Comparison of ENCODE assay signal across 9 cellular contexts in genomic region chr7:65749518-65749917, GRCh38.
DNase-seq lines count a peak whose midpoint lies in the region; ATAC-seq, FAIRE-seq and TF ChIP-seq lines count a peak whose summit lies in the region.
"Had no signal": no experiment of that assay in that cellular context is flagged by ENCODE, and none has a peak within 500 bp of the region (broad histone marks: within the 10 kb centered on the region; RNA-seq: fewer than 3 reads in every experiment).

No MANE protein-coding gene starts in this region.

- H3K9me3 Mint-ChIP-seq in GM23338 (0 out of 3 replicates have a peak, but pooled peaks cover 2% of the 10 kb centered on the region), neural crest cell (no peaks in the 10 kb centered on the region)

- H3K4me3 Mint-ChIP-seq in GM23338 (peak overlapping the region; percentile 97), neural crest cell (peak overlapping the region; percentile 96)

- H3K36me3 ChIP-seq in GM23338 (ENCODE audit: insufficient read depth) (peaks cover 13% of the 10 kb centered on the region; the same call in 1 of the 2 replicates), OCI-LY1 (ENCODE audit: insufficient read depth, low read length) (peaks cover 24% of the 10 kb centered on the region), K562 (ENCODE audit: control insufficient read depth, insufficient read depth, low read length) (peaks cover 23% of the 10 kb centered on the region; the same call in 2 of the 3 replicates)

- H3K79me2 ChIP-seq in GM23338 (replicated peaks; ENCODE audit: insufficient read depth): peaks cover 67% of the 10 kb centered on the region
- peaks cover 36% of the 10 kb centered on the region for H3K79me2 ChIP-seq in OCI-LY1 (ENCODE audit: insufficient read depth, low read length)
- H3K79me2 ChIP-seq in K562 (ENCODE audit: control insufficient read depth, insufficient read depth, low read length): peaks cover 58% of the 10 kb centered on the region

- intact Hi-C loops in K562 (cut with micrococcal nuclease): no loop called here

- H3K27me3 ChIP-seq in GM23338 (ENCODE audit: insufficient read depth) (no peaks in the 10 kb centered on the region), OCI-LY1 (ENCODE audit: insufficient read depth, low read length) (no peaks in the 10 kb centered on the region), K562 (ENCODE audit: control insufficient read depth in 2 of 2, insufficient read depth in 2 of 2, low read length in 2 of 2) (no peaks in the 10 kb centered on the region)
- H3K27me3 ChIP-seq: gastrocnemius medialis had no signal

- TF ChIP-seq RAD21 in K562 (CRISPR knock-in tag; conservative IDR thresholded peaks at IDR 0.05 in 1 of 2, IDR thresholded peaks at IDR 0.05 in 1 of 2): no peak

- no TSS peak for BruUV-seq in K562 (replicated peaks; lab: Mats Ljungman, UMichigan)

- DNase-seq in GM23338 (ENCODE audit: low spot score) (no peak), K562 (ENCODE audit: extremely low read depth in 1 of 4, low spot score in 3 of 4) (peak in 1 of 4 experiments; percentile 19), neural crest cell (ENCODE audit: low read depth, low spot score) (no peak), HPDE6-E6E7 (ENCODE audit: extremely low spot score) (no peak)
- DNase-seq: cortex of kidney, gastrocnemius medialis had no signal

- WGBS in K562 (ENCODE audit: insufficient coverage, low coverage, missing lambda C conversion rate): 87% methylated on average over 12 of the region's 12 CpGs

- peak overlapping the region; percentile 84 for H3K4me3 ChIP-seq in GM23338
- peak overlapping the region; percentile 86 for H3K4me3 ChIP-seq in OCI-LY1 (ENCODE audit: low read depth, low read length, poor library complexity, severe bottlenecking)
- no peak overlapping the region; the same call in 1 of the 2 replicates for H3K4me3 ChIP-seq in K562

- TF ChIP-seq POLR2A in K562 (conservative IDR thresholded peaks at IDR 0.05): no peak

- no peaks in the 10 kb centered on the region for H3K9me1 ChIP-seq in K562 (ENCODE audit: control insufficient read depth, insufficient read depth, low read length)

- no peak for FAIRE-seq in K562 (lab: Jason Lieb, UNC)

- peaks cover 9% of the 10 kb centered on the region; the same call in 1 of the 2 replicates for H3K4me1 ChIP-seq in GM23338 (ENCODE audit: insufficient read depth)
- peaks cover 33% of the 10 kb centered on the region for H3K4me1 ChIP-seq in OCI-LY1 (ENCODE audit: insufficient read depth, low read length, severe bottlenecking)
- peaks cover 10 to 11% of the 10 kb centered on the region in 2 experiments; a peak in 4 of 5 replicates for H3K4me1 ChIP-seq in K562 (replicated peaks in 1 of 2; ENCODE audit: control insufficient read depth in 2 of 2, insufficient read depth in 2 of 2, low read length in 2 of 2)

- in situ Hi-C loops in K562 (cut with MboI): loop anchor here (25.0 kb wide), 1 partner anchor 137 kb away; no protein-coding TSS in a partner anchor

- peaks cover 4% of the 10 kb centered on the region; the same call in 1 of the 2 replicates for H3F3A ChIP-seq in GM23338 (replicated peaks; ENCODE audit: low read depth)
- no peaks in the 10 kb centered on the region for H3F3A ChIP-seq in OCI-LY1 (ENCODE audit: insufficient read depth, low read length)

- H3K4me1 Mint-ChIP-seq in GM23338 (peaks cover 7% of the 10 kb centered on the region; the same call in 2 of the 3 replicates), neural crest cell (peaks cover 24% of the 10 kb centered on the region)

- TF ChIP-seq CTCF in GM23338 (conservative IDR thresholded peaks at IDR 0.05; ENCODE audit: low read depth in 2 of 2) (no peak), OCI-LY1 (IDR thresholded peaks at IDR 0.05; ENCODE audit: low read length) (no peak), K562 (IDR thresholded peaks at IDR 0.05 in 2 of 3, conservative IDR thresholded peaks at IDR 0.05 in 1 of 3; ENCODE audit: insufficient read depth in 2 of 3, low read depth in 1 of 3, low read length in 3 of 3) (no peak), neural crest cell (conservative IDR thresholded peaks at IDR 0.05) (no peak)

- ATAC-seq in GM23338 (no peak), K562 (no peak), HG02798 (IDR thresholded peaks at IDR 0.05; ENCODE audit: poor library complexity, unreplicated experiment) (no peak), HG03280 (IDR thresholded peaks at IDR 0.05; ENCODE audit: unreplicated experiment) (no peak)

- H3K36me3 Mint-ChIP-seq in GM23338 (ENCODE audit: low read depth) (peaks cover 29% of the 10 kb centered on the region; the same call in 2 of the 3 replicates), neural crest cell (ENCODE audit: low read depth) (no peaks in the 10 kb centered on the region)

- H3K9me3 ChIP-seq in OCI-LY1 (ENCODE audit: low read length): no peaks in the 10 kb centered on the region
- no peaks in the 10 kb centered on the region for H3K9me3 ChIP-seq in K562 (replicated peaks; ENCODE audit: control insufficient read depth, insufficient read depth, low read depth, low read length)
- H3K9me3 ChIP-seq: gastrocnemius medialis had no signal

- POLR2A ChIA-PET in K562 (lab: Yijun Ruan, JAX): interaction anchor here (0.6 to 1.1 kb wide), 2 partner anchors 53 to 233 kb away, joined by 3 read pairs; partner anchors contain the start of gene GUSB

- H3K27ac ChIP-seq in GM23338 (ENCODE audit: low read depth): no peak overlapping the region
- H3K27ac ChIP-seq in OCI-LY1 (ENCODE audit: low read depth, low read length, poor library complexity, severe bottlenecking): no peak overlapping the region
- H3K27ac ChIP-seq in K562 (ENCODE audit: extremely low read depth, low read depth, low read length): no peak overlapping the region

- TF ChIP-seq EP300 in K562 (IDR thresholded peaks at IDR 0.05; ENCODE audit: low read length): no peak

- H3K4me2 ChIP-seq in GM23338 (peak overlapping the region; percentile 91), OCI-LY1 (ENCODE audit: low read length) (peak overlapping the region; percentile 82), K562 (ENCODE audit: insufficient read depth, low read length) (peak overlapping the region; percentile 92)

- H3K27ac Mint-ChIP-seq in GM23338 (no peak overlapping the region), neural crest cell (ENCODE audit: unreplicated experiment) (no peak overlapping the region)

- H2AFZ ChIP-seq in GM23338: no peak overlapping the region
- no peak overlapping the region for H2AFZ ChIP-seq in OCI-LY1 (ENCODE audit: low read length)
- H2AFZ ChIP-seq in K562 (ENCODE audit: low read depth, low read length): no peak overlapping the region

- peak overlapping the region; percentile 91 for H3K9ac ChIP-seq in OCI-LY1 (ENCODE audit: low read length)
- H3K9ac ChIP-seq in K562 (ENCODE audit: insufficient read depth in 1 of 2, low read depth in 2 of 2, low read length in 2 of 2): peak overlapping the region; percentile 24 to 73; a peak in 1 of 4 replicates

- CTCF ChIA-PET in K562 (lab: Yijun Ruan, JAX; ENCODE audit: low intra/inter-chr PET ratio): no interaction called here

- H3K27me3 Mint-ChIP-seq in GM23338 (ENCODE audit: insufficient read depth, low read depth, poor library complexity): peaks cover 7% of the 10 kb centered on the region
- no peaks in the 10 kb centered on the region for H3K27me3 Mint-ChIP-seq in neural crest cell (ENCODE audit: low read depth)

- H3K9me2 ChIP-seq in GM23338 (ENCODE audit: insufficient read depth): no peaks in the 10 kb centered on the region
- no peaks in the 10 kb centered on the region for H3K9me2 ChIP-seq in OCI-LY1 (ENCODE audit: low read depth, low read length)

- H4K20me1 ChIP-seq in GM23338 (replicated peaks; ENCODE audit: insufficient read depth) (peaks cover 5% of the 10 kb centered on the region), OCI-LY1 (ENCODE audit: insufficient read depth, low read length) (no peaks in the 10 kb centered on the region), K562 (replicated peaks; ENCODE audit: control insufficient read depth, insufficient read depth, low read length) (no peaks in the 10 kb centered on the region)

TF ChIP-seq in K562, 482 proteins besides CTCF, POLR2A, EP300 and RAD21:
- TF ChIP-seq ZNF274 (IDR thresholded peaks at IDR 0.05; ENCODE audit: borderline replicate concordance, low read depth, low read length) (no peak), ZNF121 (CRISPR knock-in tag; conservative IDR thresholded peaks at IDR 0.05) (peak; percentile 96), RBM25 (IDR thresholded peaks at IDR 0.05; ENCODE audit: low read depth, low read length, severe bottlenecking) (peak; percentile 13), KDM1A (IDR thresholded peaks at IDR 0.05) (0 out of 4 replicates have a peak, but pooled peaks of 1 of the 2 experiments have one; percentile 34)
